8 cellular contexts compared by ENCODE assay signal in the genomic region with DNA sequence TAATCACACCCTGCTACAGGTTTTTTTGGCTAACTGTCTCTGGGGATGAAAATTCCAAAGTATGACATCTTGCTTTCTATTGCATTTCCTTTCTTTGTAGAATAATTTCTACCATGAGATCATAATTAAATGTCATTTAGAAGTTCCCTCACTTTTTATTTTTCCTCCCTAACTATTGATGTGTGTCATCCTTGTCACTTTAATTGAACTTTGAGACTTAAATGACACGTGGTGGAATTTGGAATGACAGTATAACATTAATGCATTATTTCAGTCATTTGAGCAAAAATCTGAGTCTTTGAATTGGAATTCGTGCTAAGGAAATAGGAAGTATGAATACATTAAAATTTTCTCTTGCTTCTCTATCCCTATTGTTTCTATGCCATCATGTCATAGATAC.
"Had no signal": no experiment of that assay in that cellular context is flagged by ENCODE, and none has a peak within 500 bp of the region (broad histone marks: within the 10 kb centered on the region; RNA-seq: fewer than 3 reads in every experiment).

No MANE protein-coding gene starts in this region.

- H3K4me1 Mint-ChIP-seq: IgD-negative memory B cell had no signal

- H3K27ac ChIP-seq: HL-60, KMS-11 had no signal

- H3K4me3 Mint-ChIP-seq: IgD-negative memory B cell had no signal

- H3K9ac ChIP-seq: KMS-11 had no signal

- H3K36me3 Mint-ChIP-seq: IgD-negative memory B cell had no signal

- ATAC-seq: HepG2, K562 had no signal

- H3K27me3 Mint-ChIP-seq: IgD-negative memory B cell had no signal

- H3K4me3 ChIP-seq: K562 had no signal

- DNase-seq: IMR-90, KBM-7, KG1 had no signal

- H3K27ac Mint-ChIP-seq: IgD-negative memory B cell had no signal

- H3K4me2 ChIP-seq: KMS-11 had no signal
